8 cellular contexts compared by ENCODE assay signal in the genomic region with DNA sequence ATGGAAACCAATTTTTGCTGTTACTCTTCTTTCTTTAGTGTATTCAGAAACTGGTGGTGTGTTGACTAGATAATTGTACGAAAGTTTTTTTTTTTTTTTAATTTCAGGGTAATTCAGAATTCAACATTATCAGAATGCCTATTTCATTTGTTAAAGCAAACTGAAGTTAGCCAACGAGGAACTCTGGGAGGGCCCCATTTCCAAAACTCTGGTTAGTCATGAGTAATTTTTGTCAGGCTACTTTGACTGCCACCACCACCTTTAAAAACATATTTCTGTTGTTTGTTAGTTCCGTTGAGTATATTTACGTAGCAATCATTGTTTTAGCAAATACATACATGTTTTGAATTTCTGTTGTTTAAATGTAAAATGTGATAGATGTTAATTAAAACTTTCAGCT. TPM values are rescaled to one million over a fixed set of nuclear protein-coding genes. Genes with fewer than 3 reads are reported as not detected.
DNase-seq lines count a peak whose midpoint lies in the region; ATAC-seq and TF ChIP-seq lines count a peak whose summit lies in the region.

No MANE protein-coding gene starts in this region.

- H3K27ac ChIP-seq in left ventricle myocardium inferior (replicated peaks) (peak overlapping the region; percentile 78), lower lobe of right lung (no peak overlapping the region), uterus (peak overlapping the region; percentile 70 to 77)

- no peak for TF ChIP-seq CTCF in left ventricle myocardium inferior (IDR thresholded peaks at IDR 0.05; ENCODE audit: borderline replicate concordance)
- TF ChIP-seq CTCF in astrocyte of the cerebellum (IDR thresholded peaks at IDR 0.05; ENCODE audit: low read depth, low read length, missing control alignments): no peak
- TF ChIP-seq CTCF in lower lobe of right lung (IDR thresholded peaks at IDR 0.05): no peak
- no peak for TF ChIP-seq CTCF in uterus (IDR thresholded peaks at IDR 0.05)

- H3K4me3 ChIP-seq in left ventricle myocardium inferior (peak overlapping the region; percentile 86), astrocyte of the cerebellum (ENCODE audit: low read depth, low read length) (peak overlapping the region; percentile 81), lower lobe of right lung (peak overlapping the region; percentile 84), uterus (peak overlapping the region; percentile 71 to 85)

- DNase-seq in left ventricle myocardium inferior: no peak
- DNase-seq in Right ventricle myocardium superior: no peak
- DNase-seq in astrocyte of the cerebellum (ENCODE audit: low read depth): no peak
- DNase-seq in lower lobe of right lung: no peak
- DNase-seq in uterus: no peak
- DNase-seq in C1 segment of cervical spinal cord (lab: John Stamatoyannopoulos, UW): no peak
- DNase-seq in COLO668 (lab: John Stamatoyannopoulos, UW; ENCODE audit: unreplicated experiment): no peak
- no peak for DNase-seq in NCI-H510A (lab: John Stamatoyannopoulos, UW)

- intact Hi-C loops in left ventricle myocardium inferior (cut with micrococcal nuclease) (loop anchor here (10.0 kb wide), 2 partner anchors 82 to 112 kb away; partner anchors contain the start of genes NKAPL, ZKSCAN4 and ZSCAN9), Right ventricle myocardium superior (cut with DNase I) (no loop called here), lower lobe of right lung (cut with DNase I) (no loop called here), uterus (cut with DNase I; ENCODE audit: low total_unique reads) (no loop called here)

- H3K9me3 ChIP-seq in left ventricle myocardium inferior (replicated peaks): no peaks in the 10 kb centered on the region
- H3K9me3 ChIP-seq in lower lobe of right lung: no peaks in the 10 kb centered on the region
- no peaks in the 10 kb centered on the region for H3K9me3 ChIP-seq in uterus

- no peaks in the 10 kb centered on the region for H3K27me3 ChIP-seq in left ventricle myocardium inferior (ENCODE audit: low read depth)
- no peaks in the 10 kb centered on the region for H3K27me3 ChIP-seq in lower lobe of right lung (ENCODE audit: low read depth)
- no peaks in the 10 kb centered on the region for H3K27me3 ChIP-seq in uterus

- in situ Hi-C loops in astrocyte of the cerebellum (cut with HindIII; ENCODE audit: low sequenced_read_pairs): loop anchor here (5.0 kb wide), 3 partner anchors 45 to 240 kb away; no protein-coding TSS in a partner anchor

- ATAC-seq in Right ventricle myocardium superior (ENCODE audit: poor library complexity) (no peak), lower lobe of right lung (no peak)

- H3K36me3 ChIP-seq in left ventricle myocardium inferior: peaks cover 16% of the 10 kb centered on the region
- peaks cover 20% of the 10 kb centered on the region for H3K36me3 ChIP-seq in lower lobe of right lung
- H3K36me3 ChIP-seq in uterus: no peaks in the 10 kb centered on the region

- TF ChIP-seq POLR2A in uterus (IDR thresholded peaks at IDR 0.05): no peak

- H3K4me1 ChIP-seq in left ventricle myocardium inferior: peaks cover 60% of the 10 kb centered on the region
- peaks cover 26% of the 10 kb centered on the region for H3K4me1 ChIP-seq in lower lobe of right lung
- peaks cover 0 to 7% of the 10 kb centered on the region in 2 donors for H3K4me1 ChIP-seq in uterus

RNA-seq across cellular contexts. Expression of gene ZKSCAN8, which starts 0.8 kb away (rescaled TPM):
- 11.2 TPM for total RNA-seq in left ventricle myocardium inferior
- total RNA-seq in Right ventricle myocardium superior: 12.0 TPM
- total RNA-seq in lower lobe of right lung: 20.6 TPM
- 10 to 100 TPM; 17.4 to 48.9 (median 32.5) TPM for total RNA-seq in uterus

RNA-seq across cellular contexts. Expression of gene ZSCAN16, which starts 18.0 kb away (rescaled TPM):
- total RNA-seq in left ventricle myocardium inferior: 2.1 TPM
- 1.2 TPM for total RNA-seq in Right ventricle myocardium superior
- 6.8 TPM for total RNA-seq in lower lobe of right lung
- total RNA-seq in uterus: 1 to 10 TPM in 3 of 4 donors, not detected in 1; 1.8 to 7.9 (median 5.3) TPM
